ENCODE assay signal across 1 cellular context in genomic region chr5:140114341-140115185, GRCh38.
TF ChIP-seq lines count a peak whose summit lies in the region.

No MANE protein-coding gene starts in this region.

TF ChIP-seq in K562, 482 proteins besides CTCF, POLR2A, EP300 and RAD21 (continued from another document and continues in another):
- TF ChIP-seq E2F6 (IDR thresholded peaks at IDR 0.05; ENCODE audit: borderline replicate concordance in 1 of 2, extremely low read depth in 1 of 2, insufficient read depth in 1 of 2, insufficient read length in 1 of 2, low read depth in 1 of 2, low read length in 1 of 2, poor library complexity in 1 of 2, severe bottlenecking in 1 of 2) (peak in 1 of 2 experiments; percentile 9), SAFB (IDR thresholded peaks at IDR 0.05; ENCODE audit: borderline replicate concordance, low read depth, low read length) (0 out of 2 replicates have a peak, but pooled peaks have one; percentile 32), GATAD2B (IDR thresholded peaks at IDR 0.05; ENCODE audit: borderline replicate concordance) (no peak), THAP12 (CRISPR knock-in tag; IDR thresholded peaks at IDR 0.05) (peak; percentile 14; the same call in 1 of the 2 replicates), CAMTA2 (CRISPR knock-in tag; conservative IDR thresholded peaks at IDR 0.05) (no peak), SRSF1 (IDR thresholded peaks at IDR 0.05; ENCODE audit: low read depth, low read length) (no peak), HMG20A (CRISPR knock-in tag; conservative IDR thresholded peaks at IDR 0.05) (no peak), BMI1 (IDR thresholded peaks at IDR 0.05; ENCODE audit: low read length) (no peak), RFX7 (CRISPR knock-in tag; IDR thresholded peaks at IDR 0.05) (no peak), NR3C1 (CRISPR knock-in tag; IDR thresholded peaks at IDR 0.05) (0 out of 2 replicates have a peak, but pooled peaks have one; percentile 35), NFXL1 (CRISPR knock-in tag; IDR thresholded peaks at IDR 0.05) (no peak), E2F5 (CRISPR knock-in tag; IDR thresholded peaks at IDR 0.05) (no peak), ZNF143 (CRISPR knock-in tag; IDR thresholded peaks at IDR 0.05) (no peak), PRMT5 (CRISPR knock-in tag; IDR thresholded peaks at IDR 0.05) (no peak), TCF3 (CRISPR knock-in tag; IDR thresholded peaks at IDR 0.05) (no peak), JUND (IDR thresholded peaks at IDR 0.05; ENCODE audit: borderline replicate concordance, low read depth, low read length) (no peak), JUND (tag; IDR thresholded peaks at IDR 0.05; ENCODE audit: borderline replicate concordance, low read depth, low read length) (0 out of 3 replicates have a peak, but pooled peaks have one; percentile 15), HNRNPUL1 (IDR thresholded peaks at IDR 0.05; ENCODE audit: low read length) (no peak), ATF1 (CRISPR knock-in tag; IDR thresholded peaks at IDR 0.05) (no peak), ATF1 (tag; IDR thresholded peaks at IDR 0.05) (peak; percentile 51), MYC (IDR thresholded peaks at IDR 0.05; ENCODE audit: low read depth, low read length) (no peak), MYC (CRISPR knock-in tag; IDR thresholded peaks at IDR 0.05; ENCODE audit: borderline replicate concordance, low read depth) (peak; percentile 61; the same call in 1 of the 2 replicates), TAF1 (IDR thresholded peaks at IDR 0.05; ENCODE audit: control insufficient read depth, extremely low read depth, insufficient read depth, low read length, severe bottlenecking) (peak; percentile 25), ZNF518B (CRISPR knock-in tag; IDR thresholded peaks at IDR 0.05) (no peak), ZEB2 (IDR thresholded peaks at IDR 0.05) (no peak), BCLAF1 (IDR thresholded peaks at IDR 0.05; ENCODE audit: borderline replicate concordance in 1 of 2, control insufficient read depth in 1 of 2, low read depth in 2 of 2, low read length in 1 of 2) (peak in 1 of 2 experiments; percentile 80; a peak in 2 of 4 replicates), NCOR1 (IDR thresholded peaks at IDR 0.05) (no peak), CTCFL (IDR thresholded peaks at IDR 0.05; ENCODE audit: borderline replicate concordance, insufficient read depth, low read depth, low read length, poor library complexity, severe bottlenecking) (no peak), VEZF1 (CRISPR knock-in tag; IDR thresholded peaks at IDR 0.05) (no peak), SAFB2 (IDR thresholded peaks at IDR 0.05; ENCODE audit: borderline replicate concordance, low read depth, low read length, severe bottlenecking) (no peak), PHB (CRISPR knock-in tag; IDR thresholded peaks at IDR 0.05) (0 out of 2 replicates have a peak, but pooled peaks have one; percentile 46), ZBTB11 (CRISPR knock-in tag; IDR thresholded peaks at IDR 0.05) (no peak), POLR2G (IDR thresholded peaks at IDR 0.05; ENCODE audit: low read depth, low read length) (peak; percentile 52), GTF3C2 (IDR thresholded peaks at IDR 0.05; ENCODE audit: borderline replicate concordance, extremely low read depth, insufficient read length) (no peak), POU5F1 (IDR thresholded peaks at IDR 0.05; ENCODE audit: borderline replicate concordance, low read depth, low read length, partially characterized antibody) (no peak), ZBTB1 (CRISPR knock-in tag; IDR thresholded peaks at IDR 0.05; ENCODE audit: borderline replicate concordance, low read depth) (0 out of 2 replicates have a peak, but pooled peaks have one; percentile 13), ZFX (CRISPR knock-in tag; IDR thresholded peaks at IDR 0.05) (peak; percentile 79), ZNF583 (CRISPR knock-in tag; IDR thresholded peaks at IDR 0.05) (0 out of 2 replicates have a peak, but pooled peaks have one; percentile 38), SMARCE1 (IDR thresholded peaks at IDR 0.05) (0 out of 2 replicates have a peak, but pooled peaks have one; percentile 35), ZSCAN32 (CRISPR knock-in tag; IDR thresholded peaks at IDR 0.05) (no peak)
